ENCODE assay signal across 8 cellular contexts in the genomic region with DNA sequence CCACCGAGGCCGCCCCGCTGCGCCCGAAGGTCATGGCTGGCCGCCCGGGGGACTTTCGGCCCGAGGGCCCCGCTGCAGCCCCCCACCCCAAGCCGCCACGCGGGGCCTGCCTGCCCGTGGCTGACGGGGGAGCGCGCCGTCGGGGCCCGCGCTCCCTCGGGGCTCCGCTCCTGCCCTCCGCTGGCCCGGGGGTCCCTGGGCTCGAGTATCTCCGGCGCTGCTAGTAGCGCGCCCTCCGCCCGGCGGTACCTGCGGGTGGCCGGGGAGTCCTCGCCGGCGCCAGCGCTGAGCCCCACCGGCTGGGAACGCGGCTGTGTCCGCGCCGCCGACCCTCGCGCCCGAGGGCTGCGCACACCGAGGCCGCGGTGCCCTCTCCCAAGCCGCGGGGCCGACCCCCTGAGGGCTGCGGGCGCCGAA. TPM values are rescaled to one million over a fixed set of nuclear protein-coding genes. Genes with fewer than 3 reads are reported as not detected.
A peak's percentile ranks its signal among the peaks of the same experiment; 100 is the strongest.
DNase-seq lines count a peak whose midpoint lies in the region; ATAC-seq and TF ChIP-seq lines count a peak whose summit lies in the region.

No MANE protein-coding gene starts in this region.

- POLR2A ChIA-PET in MCF 10A (lab: Yijun Ruan, JAX): no interaction called here

- DNase-seq in breast epithelium (ENCODE audit: low spot score in 2 of 2) (no peak), MCF 10A (ENCODE audit: unreplicated experiment) (no peak), Peyer's patch (no peak), upper lobe of right lung (no peak), NCI-H1694 (lab: John Stamatoyannopoulos, UW) (no peak), HK-2 (ENCODE audit: unreplicated experiment) (no peak), T-helper 9 cell (no peak)

- H3K4me3 Mint-ChIP-seq in MCF 10A (ENCODE audit: unreplicated experiment): no peak overlapping the region

- H3K9ac ChIP-seq in iPS-20b (ENCODE audit: low read depth, low read length): peak overlapping the region; percentile 75; the same call in 1 of the 2 replicates

- no peak overlapping the region for H3K27ac ChIP-seq in breast epithelium
- H3K27ac ChIP-seq in Peyer's patch: peak overlapping the region in 1 of 4 donors; percentile 39
- no peak overlapping the region for H3K27ac ChIP-seq in iPS-20b (ENCODE audit: low read length)
- H3K27ac ChIP-seq in upper lobe of right lung: no peak overlapping the region

- no peaks in the 10 kb centered on the region for H3K9me3 Mint-ChIP-seq in MCF 10A (ENCODE audit: unreplicated experiment)

- no peaks in the 10 kb centered on the region for H3K9me3 ChIP-seq in breast epithelium
- peaks cover 0 to 7% (median 0%) of the 10 kb centered on the region in 4 donors for H3K9me3 ChIP-seq in Peyer's patch
- H3K9me3 ChIP-seq in iPS-20b (ENCODE audit: insufficient read depth, low read depth, low read length): no peaks in the 10 kb centered on the region
- H3K9me3 ChIP-seq in upper lobe of right lung: no peaks in the 10 kb centered on the region

- no peaks in the 10 kb centered on the region for H3K36me3 ChIP-seq in breast epithelium
- no peaks in the 10 kb centered on the region for H3K36me3 ChIP-seq in Peyer's patch
- H3K36me3 ChIP-seq in iPS-20b (ENCODE audit: insufficient read depth, low read depth, low read length): peaks cover 8% of the 10 kb centered on the region
- no peaks in the 10 kb centered on the region for H3K36me3 ChIP-seq in upper lobe of right lung

- TF ChIP-seq POLR2A in breast epithelium (IDR thresholded peaks at IDR 0.05): no peak
- TF ChIP-seq POLR2A in Peyer's patch (IDR thresholded peaks at IDR 0.05): no peak

- peak; percentile 25 for ATAC-seq in upper lobe of right lung

- H3K27me3 ChIP-seq in breast epithelium: peaks cover 4 to 5% of the 10 kb centered on the region in 2 donors
- peaks cover 0 to 11% of the 10 kb centered on the region in 2 donors for H3K27me3 ChIP-seq in Peyer's patch
- peaks cover 28% of the 10 kb centered on the region for H3K27me3 ChIP-seq in iPS-20b (ENCODE audit: insufficient read depth, low read length)
- peaks cover 28% of the 10 kb centered on the region for H3K27me3 ChIP-seq in upper lobe of right lung

- CTCF ChIA-PET in MCF 10A (lab: Yijun Ruan, JAX): interaction anchor here (0.6 to 6.1 kb wide), 4 partner anchors 73 to 171 kb away, joined by 3 to 46 read pairs (median 4); no protein-coding TSS in a partner anchor

- BruUV-seq in MCF 10A (replicated peaks; lab: Mats Ljungman, UMichigan): no TSS peak

- no peaks in the 10 kb centered on the region for H3K27me3 Mint-ChIP-seq in MCF 10A (ENCODE audit: insufficient read depth, unreplicated experiment)

- TF ChIP-seq CTCF in breast epithelium (IDR thresholded peaks at IDR 0.05): no peak
- no peak for TF ChIP-seq CTCF in MCF 10A (IDR thresholded peaks at IDR 0.05; ENCODE audit: unreplicated experiment)
- TF ChIP-seq CTCF in Peyer's patch (IDR thresholded peaks at IDR 0.05): no peak
- no peak for TF ChIP-seq CTCF in upper lobe of right lung (IDR thresholded peaks at IDR 0.05)

- no peaks in the 10 kb centered on the region for H3K4me1 Mint-ChIP-seq in MCF 10A (ENCODE audit: insufficient read depth, unreplicated experiment)

- H3K4me1 ChIP-seq in breast epithelium (peaks cover 0 to 5% of the 10 kb centered on the region in 2 donors), Peyer's patch (peaks cover 0 to 14% (median 5%) of the 10 kb centered on the region in 4 donors), iPS-20b (ENCODE audit: insufficient read depth, low read length) (peaks cover 8% of the 10 kb centered on the region; the same call in 1 of the 2 replicates), upper lobe of right lung (peaks cover 7% of the 10 kb centered on the region)

- H3K27ac Mint-ChIP-seq in MCF 10A (ENCODE audit: low read depth, unreplicated experiment): no peak overlapping the region

- intact Hi-C loops in breast epithelium (cut with DNase I; ENCODE audit: low total_unique reads) (loop anchor here (5.0 kb wide), 1 partner anchor 169 kb away; no protein-coding TSS in a partner anchor), MCF 10A (cut with micrococcal nuclease) (no loop called here), upper lobe of right lung (cut with DNase I) (no loop called here)

- H3K4me3 ChIP-seq in breast epithelium: peak overlapping the region; percentile 45 to 78 (median 67)
- peak overlapping the region; percentile 45 to 74 (median 64) for H3K4me3 ChIP-seq in Peyer's patch
- H3K4me3 ChIP-seq in iPS-20b (ENCODE audit: low read length): peak overlapping the region; percentile 93; the same call in 1 of the 2 replicates
- H3K4me3 ChIP-seq in upper lobe of right lung: peak overlapping the region; percentile 50

- no peaks in the 10 kb centered on the region for H3K36me3 Mint-ChIP-seq in MCF 10A (ENCODE audit: insufficient read depth, unreplicated experiment)

RNA-seq across cellular contexts. Expression of a gene that starts 0.3 kb away (rescaled TPM):
- total RNA-seq in breast epithelium (under 1 TPM in 1 of 3 donors, not detected in 2; 0.33 TPM), MCF 10A (2022) (not detected in 2 replicates), Peyer's patch (1 to 10 TPM in 1 of 4 donors, under 1 TPM in 3; 0.27 to 1.1 (median 0.74) TPM), upper lobe of right lung (1.3 TPM)
